15 cellular contexts compared by ENCODE assay signal in the genomic region with DNA sequence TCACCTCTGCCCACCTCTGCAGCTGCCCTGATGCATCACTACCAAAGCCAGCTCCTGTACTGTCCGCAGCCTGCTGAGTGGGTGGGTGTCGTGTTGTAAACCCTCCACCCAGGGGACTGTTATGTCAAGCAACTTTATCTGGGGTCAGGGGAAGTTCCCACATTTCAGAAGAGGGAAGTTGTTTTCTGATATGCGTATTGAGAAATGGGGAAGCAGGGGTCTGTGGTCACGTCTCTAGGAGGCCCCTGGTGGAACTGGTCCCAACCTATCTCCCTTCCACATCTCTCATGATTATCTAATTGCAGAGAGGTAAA. TPM values are rescaled to one million over a fixed set of nuclear protein-coding genes. Genes with fewer than 3 reads are reported as not detected.
DNase-seq lines count a peak whose midpoint lies in the region; ATAC-seq, FAIRE-seq and TF ChIP-seq lines count a peak whose summit lies in the region.
"Had no signal": no experiment of that assay in that cellular context is flagged by ENCODE, and none has a peak within 500 bp of the region (broad histone marks: within the 10 kb centered on the region; RNA-seq: fewer than 3 reads in every experiment).

No MANE protein-coding gene starts in this region.

- CTCF ChIA-PET in HepG2 (lab: Yijun Ruan, JAX; ENCODE audit: low intra/inter-chr PET ratio, low total read pairs): no interaction called here

- intact Hi-C loops in right lobe of liver (cut with DNase I) (no loop called here), HepG2 (cut with micrococcal nuclease; ENCODE audit: unreplicated experiment) (no loop called here)

- H3K27me3 ChIP-seq in right lobe of liver (no peaks in the 10 kb centered on the region), HepG2 (ENCODE audit: control insufficient read depth in 1 of 2, insufficient read depth in 2 of 2, low read length in 2 of 2) (no peaks in the 10 kb centered on the region; a peak in 1 of 5 replicates)
- H3K27me3 ChIP-seq: neural progenitor cell had no signal

- H3K4me1 ChIP-seq in right lobe of liver (no peaks in the 10 kb centered on the region), HepG2 (ENCODE audit: insufficient read depth, low read length) (peaks cover 16% of the 10 kb centered on the region)
- H3K4me1 ChIP-seq: neural progenitor cell had no signal

- no peaks in the 10 kb centered on the region for H3K79me2 ChIP-seq in HepG2 (ENCODE audit: insufficient read depth, low read length)

- TF ChIP-seq EP300 in HepG2 (IDR thresholded peaks at IDR 0.05; ENCODE audit: low read depth in 2 of 2, low read length in 2 of 2) (no peak), HepG2 (CRISPR knock-in tag; IDR thresholded peaks at IDR 0.05; ENCODE audit: borderline replicate concordance) (no peak)

- no peak overlapping the region for H3K9ac ChIP-seq in HepG2 (ENCODE audit: insufficient read depth, low read depth, low read length)
- H3K9ac ChIP-seq: neural progenitor cell had no signal

- no peak for FAIRE-seq in HepG2 (lab: Jason Lieb, UNC)
- FAIRE-seq: GM19239 had no signal

- BruUV-seq in HepG2 (replicated peaks; lab: Mats Ljungman, UMichigan): no TSS peak

- TF ChIP-seq POLR2A in right lobe of liver (IDR thresholded peaks at IDR 0.05) (no peak), HepG2 (IDR thresholded peaks at IDR 0.05; ENCODE audit: insufficient read depth in 1 of 2, low read depth in 2 of 2, low read length in 2 of 2) (no peak)

- no peaks in the 10 kb centered on the region for H4K20me1 ChIP-seq in HepG2 (ENCODE audit: insufficient read depth, low read length)

- no peak overlapping the region for H3K4me3 ChIP-seq in right lobe of liver
- H3K4me3 ChIP-seq in HepG2 (replicated peaks in 1 of 3; ENCODE audit: insufficient read depth in 1 of 3, low read depth in 2 of 3, low read length in 3 of 3): no peak overlapping the region
- H3K4me3 ChIP-seq: neural progenitor cell, skin epidermis, thoracic aorta had no signal

- 38% methylated on average over 3 of the region's 4 CpGs for WGBS in right lobe of liver (ENCODE audit: insufficient coverage, low coverage, low lambda C conversion rate, missing lambda C conversion rate)
- 21% methylated on average over 4 of the region's 4 CpGs for whole genome bisulfite sequencing in HepG2 (ENCODE audit: low lambda C conversion rate)

- H3K9me3 ChIP-seq in right lobe of liver: no peaks in the 10 kb centered on the region
- peaks cover 4% of the 10 kb centered on the region for H3K9me3 ChIP-seq in HepG2 (ENCODE audit: low read length)

- in situ Hi-C loops in HepG2 (cut with HindIII; ENCODE audit: extremely low pct_ligation_motif_present, low pct_unique_long_range_greater_than_20kb): no loop called here

- H3K36me3 ChIP-seq in right lobe of liver (no peaks in the 10 kb centered on the region), HepG2 (replicated peaks in 1 of 2; ENCODE audit: control insufficient read depth in 1 of 2, insufficient read depth in 2 of 2, low read length in 2 of 2) (no peaks in the 10 kb centered on the region)
- H3K36me3 ChIP-seq: neural progenitor cell, thoracic aorta had no signal

- H2AFZ ChIP-seq in HepG2 (ENCODE audit: low read length): no peak overlapping the region
- H2AFZ ChIP-seq: neural progenitor cell had no signal

- H3K27ac ChIP-seq in right lobe of liver (no peak overlapping the region), HepG2 (ENCODE audit: extremely low read length, insufficient read depth, low read length) (no peak overlapping the region)
- H3K27ac ChIP-seq: neural progenitor cell, thoracic aorta had no signal

- POLR2A ChIA-PET in HepG2 (lab: Yijun Ruan, JAX): no interaction called here

- no peak for TF ChIP-seq RAD21 in HepG2 (CRISPR knock-in tag; IDR thresholded peaks at IDR 0.05)

- ATAC-seq in right lobe of liver (peak; percentile 36 to 70 (median 52)), HepG2 (no peak), left lobe of liver (peak; percentile 24), GM18858 (IDR thresholded peaks at IDR 0.05; ENCODE audit: unreplicated experiment) (no peak), HG03175 (IDR thresholded peaks at IDR 0.05; ENCODE audit: unreplicated experiment) (no peak)

- DNase-seq in right lobe of liver (no peak), HepG2 (ENCODE audit: low spot score) (no peak), OCI-M2 (lab: John Stamatoyannopoulos, UW; ENCODE audit: unreplicated experiment) (peak; percentile 93), left lobe of liver (ENCODE audit: low spot score) (no peak), NK-92 (lab: John Stamatoyannopoulos, UW; ENCODE audit: unreplicated experiment) (no peak)
- DNase-seq in activated T-cell treated with anti-CD3 and anti-CD28 coated beads, Interleukin-2, amount 50 U/mL, for 1 hour: no peak
- DNase-seq: central memory CD4-positive, alpha-beta T cell had no signal

- no peak overlapping the region for H3K4me2 ChIP-seq in HepG2 (ENCODE audit: low read depth, low read length)
- H3K4me2 ChIP-seq: neural progenitor cell had no signal

- TF ChIP-seq CTCF in right lobe of liver (IDR thresholded peaks at IDR 0.05) (no peak), HepG2 (CRISPR knock-in tag; IDR thresholded peaks at IDR 0.05) (no peak)

TF ChIP-seq in HepG2, 621 proteins besides CTCF, POLR2A, EP300 and RAD21 (continues in another document):
- TF ChIP-seq HNF4A (CRISPR knock-in tag; IDR thresholded peaks at IDR 0.05) (no peak), ARNTL (CRISPR knock-in tag; IDR thresholded peaks at IDR 0.05) (no peak), JARID2 (CRISPR knock-in tag; IDR thresholded peaks at IDR 0.05; ENCODE audit: insufficient replicate concordance) (no peak), ARHGAP35 (CRISPR knock-in tag; IDR thresholded peaks at IDR 0.05; ENCODE audit: borderline replicate concordance) (no peak)

RNA-seq across cellular contexts. Expression of gene CLEC17A, which starts 31.2 kb away (rescaled TPM):
- total RNA-seq in right lobe of liver: not detected
- total RNA-seq in HepG2 (2016; rRNA removed; fragmentation: Illumina TruSeq; extraction: Trizol): not detected in 2 replicates
- total RNA-seq in HepG2 (2016; cell fraction: cytosol; rRNA removed; fragmentation: Illumina TruSeq; extraction: Trizol; ENCODE audit: low read depth): not detected in 2 replicates
- total RNA-seq in HepG2 (2016; cell fraction: insoluble cytoplasmic fraction; rRNA removed; fragmentation: Illumina TruSeq; extraction: Trizol): not detected in 2 replicates
- total RNA-seq in HepG2 (2016; cell fraction: membrane; rRNA removed; fragmentation: Illumina TruSeq; extraction: Trizol): not detected in 2 replicates
- total RNA-seq in HepG2 (2016; cell fraction: nucleus; rRNA removed; fragmentation: Illumina TruSeq; extraction: Trizol): not detected in 2 replicates
- polyA plus RNA-seq in HepG2 (2011; rRNA removed): not detected in 2 replicates
- polyA plus RNA-seq in HepG2 (2011; cell fraction: cytosol; rRNA removed): not detected in 2 replicates
- not detected in 2 replicates for polyA plus RNA-seq in HepG2 (2011; cell fraction: nucleus; rRNA removed)
- polyA plus RNA-seq in HepG2 (2012): not detected in 2 replicates
- polyA plus RNA-seq in HepG2 (2016; cell fraction: cytosol; fragmentation: Illumina TruSeq; extraction: Trizol; ENCODE audit: low read depth): not detected in 2 replicates
- not detected in 2 replicates for polyA plus RNA-seq in HepG2 (2016; cell fraction: insoluble cytoplasmic fraction; fragmentation: Illumina TruSeq; extraction: Trizol; ENCODE audit: low read depth)
- not detected in 2 replicates for polyA plus RNA-seq in HepG2 (2016; cell fraction: membrane; fragmentation: Illumina TruSeq; extraction: Trizol; ENCODE audit: low read depth)
- not detected in 2 replicates for polyA plus RNA-seq in HepG2 (2016; cell fraction: nucleus; fragmentation: Illumina TruSeq; extraction: Trizol; ENCODE audit: insufficient read depth, low read depth)
- 0.33 TPM in 1 of 2 replicates, not detected in the other for polyA minus RNA-seq in HepG2 (2011; rRNA and poly(A)+ RNA removed; ENCODE audit: low replicate concordance)
- polyA minus RNA-seq in HepG2 (2011; cell fraction: cytosol; rRNA and poly(A)+ RNA removed): not detected in 2 replicates
- not detected in 2 replicates for polyA minus RNA-seq in HepG2 (2011; cell fraction: nucleus; rRNA and poly(A)+ RNA removed)
- not detected for total RNA-seq in left lobe of liver
- total RNA-seq: A172, M059J, thoracic aorta had no signal

RNA-seq across cellular contexts. Expression of gene NDUFB7, which starts 42.2 kb away (rescaled TPM):
- 100 to 1,000 TPM in 4 of 6 experiments, 10 to 100 TPM in 2; 81.7 to 275 (median 112) TPM for total RNA-seq in right lobe of liver
- total RNA-seq in HepG2 (2016; rRNA removed; fragmentation: Illumina TruSeq; extraction: Trizol): 198 and 244 TPM in 2 replicates
- total RNA-seq in HepG2 (2016; cell fraction: cytosol; rRNA removed; fragmentation: Illumina TruSeq; extraction: Trizol; ENCODE audit: low read depth): 82.1 and 95.0 TPM in 2 replicates
- 211 and 273 TPM in 2 replicates for total RNA-seq in HepG2 (2016; cell fraction: insoluble cytoplasmic fraction; rRNA removed; fragmentation: Illumina TruSeq; extraction: Trizol)
- total RNA-seq in HepG2 (2016; cell fraction: membrane; rRNA removed; fragmentation: Illumina TruSeq; extraction: Trizol): 110 and 154 TPM in 2 replicates
- 70.6 and 78.7 TPM in 2 replicates for total RNA-seq in HepG2 (2016; cell fraction: nucleus; rRNA removed; fragmentation: Illumina TruSeq; extraction: Trizol)
- polyA plus RNA-seq in HepG2 (2011; rRNA removed): 156 and 192 TPM in 2 replicates
- polyA plus RNA-seq in HepG2 (2011; cell fraction: cytosol; rRNA removed): 190 and 437 TPM in 2 replicates
- 175 and 191 TPM in 2 replicates for polyA plus RNA-seq in HepG2 (2011; cell fraction: nucleus; rRNA removed)
- 61.7 and 64.5 TPM in 2 replicates for polyA plus RNA-seq in HepG2 (2012)
- 81.2 and 92.7 TPM in 2 replicates for polyA plus RNA-seq in HepG2 (2016; cell fraction: cytosol; fragmentation: Illumina TruSeq; extraction: Trizol; ENCODE audit: low read depth)
- 241 and 259 TPM in 2 replicates for polyA plus RNA-seq in HepG2 (2016; cell fraction: insoluble cytoplasmic fraction; fragmentation: Illumina TruSeq; extraction: Trizol; ENCODE audit: low read depth)
- 104 and 120 TPM in 2 replicates for polyA plus RNA-seq in HepG2 (2016; cell fraction: membrane; fragmentation: Illumina TruSeq; extraction: Trizol; ENCODE audit: low read depth)
- 132 and 145 TPM in 2 replicates for polyA plus RNA-seq in HepG2 (2016; cell fraction: nucleus; fragmentation: Illumina TruSeq; extraction: Trizol; ENCODE audit: insufficient read depth, low read depth)
- 70.0 and 85.2 TPM in 2 replicates for polyA minus RNA-seq in HepG2 (2011; rRNA and poly(A)+ RNA removed; ENCODE audit: low replicate concordance)
- polyA minus RNA-seq in HepG2 (2011; cell fraction: cytosol; rRNA and poly(A)+ RNA removed): 35.3 and 38.9 TPM in 2 replicates
- polyA minus RNA-seq in HepG2 (2011; cell fraction: nucleus; rRNA and poly(A)+ RNA removed): 12.1 and 13.1 TPM in 2 replicates
- total RNA-seq in left lobe of liver: 134 TPM

Comparison
In these comparisons a context has a peak if more than half of its experiments do, and no peak if none do; other contexts are left out.
1. ATAC-seq: peak in right lobe of liver (4 of 4) and left lobe of liver (single experiment); none in HepG2 (single experiment), GM18858 (single experiment) and HG03175 (single experiment).